15 cellular contexts compared by ENCODE assay signal in the genomic region with DNA sequence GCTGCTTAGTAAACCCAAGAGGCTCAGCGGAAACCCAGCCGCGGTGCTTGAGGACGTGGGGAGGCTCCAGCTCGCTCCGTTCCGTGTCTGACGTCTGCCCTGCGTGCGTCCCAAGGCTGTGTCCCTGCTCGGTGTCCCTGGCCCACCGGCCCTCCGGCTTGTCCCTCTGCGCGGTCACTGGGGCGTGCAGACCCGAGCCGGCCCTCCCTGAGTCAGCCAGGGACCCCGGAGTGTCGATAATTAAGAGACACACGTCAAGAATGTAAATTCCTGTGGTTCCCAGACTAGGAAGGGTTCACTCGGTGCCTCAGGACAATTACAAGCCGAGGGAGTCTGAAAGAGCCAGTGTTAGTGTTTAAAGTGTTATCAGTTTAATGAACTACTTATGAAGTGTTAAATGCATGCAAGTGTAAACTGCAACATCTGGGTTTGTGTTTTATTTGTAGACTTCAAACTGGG.
DNase-seq lines count a peak whose midpoint lies in the region; ATAC-seq and TF ChIP-seq lines count a peak whose summit lies in the region.
"Had no signal": no experiment of that assay in that cellular context is flagged by ENCODE, and none has a peak within 500 bp of the region (broad histone marks: within the 10 kb centered on the region; RNA-seq: fewer than 3 reads in every experiment).

No MANE protein-coding gene starts in this region.

- peaks cover 11% of the 10 kb centered on the region for H3K9me3 Mint-ChIP-seq in osteocyte (ENCODE audit: unreplicated experiment)
- H3K9me3 Mint-ChIP-seq in immature natural killer cell = peaks cover 0 to 16% (median 1%) of the 10 kb centered on the region in 6 donors
- H3K9me3 Mint-ChIP-seq: activated CD4-positive, alpha-beta T cell treated with anti-CD3 and anti-CD28 coated beads, Interleukin-2, amount 10 ng/mL, durations not matched to agents 24 days and 14 days had no signal

- no peaks in the 10 kb centered on the region for H3K36me3 Mint-ChIP-seq in osteocyte (ENCODE audit: unreplicated experiment)
- H3K36me3 Mint-ChIP-seq in immature natural killer cell = peaks cover 0 to 3% (median 0%) of the 10 kb centered on the region in 3 donors

- H3K36me3 ChIP-seq in GM23248 (ENCODE audit: low read depth) = no peaks in the 10 kb centered on the region

- peaks cover 24% of the 10 kb centered on the region for H3K27me3 ChIP-seq in GM23248 (replicated peaks; ENCODE audit: insufficient read depth)

- H3K9me2 ChIP-seq in GM23248 (ENCODE audit: insufficient read depth) = no peaks in the 10 kb centered on the region
- H3K9me2 ChIP-seq: SK-N-SH had no signal

- intact Hi-C loops in left ventricle myocardium superior (cut with micrococcal nuclease) = no loop called here

- H3K27ac Mint-ChIP-seq in osteocyte (ENCODE audit: unreplicated experiment) (peak overlapping the region; percentile 60), immature natural killer cell (no peak overlapping the region)
- H3K27ac Mint-ChIP-seq: activated CD4-positive, alpha-beta T cell treated with anti-CD3 and anti-CD28 coated beads, Interleukin-2, amount 10 ng/mL, durations not matched to agents 24 days and 14 days had no signal

- 24 to 25% methylated on average over 22 to 23 of the region's 23 CpGs for WGBS in GM23248 (ENCODE audit: low coverage in 1 of 2, low lambda C conversion rate in 2 of 2, missing lambda C conversion rate in 2 of 2), 2 experiments

- no peaks in the 10 kb centered on the region for H4K20me1 ChIP-seq in GM23248 (ENCODE audit: insufficient read depth)

- no peak overlapping the region for H3K27ac ChIP-seq in GM23248
- H3K27ac ChIP-seq: KMS-11 had no signal

- 0 out of 2 replicates have a peak overlapping the region, but pooled peaks have one; percentile 87 for H2AFZ ChIP-seq in GM23248

- H3K27me3 Mint-ChIP-seq in osteocyte (ENCODE audit: unreplicated experiment) = peaks cover 7% of the 10 kb centered on the region
- H3K27me3 Mint-ChIP-seq in immature natural killer cell (ENCODE audit: low read depth in 3 of 3) = peaks cover 10 to 26% (median 15%) of the 10 kb centered on the region in 3 donors

- no peak for TF ChIP-seq CTCF in osteocyte (IDR thresholded peaks at IDR 0.05)

- no peaks in the 10 kb centered on the region for H3K79me2 ChIP-seq in GM23248 (ENCODE audit: insufficient read depth)

- H3K4me2 ChIP-seq in GM23248 (ENCODE audit: unreplicated experiment) = peak overlapping the region; percentile 95
- H3K4me2 ChIP-seq: KMS-11, SK-N-SH had no signal

- peak overlapping the region; percentile 37; the same call in 1 of the 2 replicates for H3K4me3 ChIP-seq in GM23248
- H3K4me3 ChIP-seq: lung had no signal

- in situ Hi-C loops in GM23248 (cut with MboI) = loop anchor here (10.0 kb wide), 1 partner anchor 935 kb away; no protein-coding TSS in a partner anchor

- peak; percentile 40 for DNase-seq in GM23248
- DNase-seq in amniotic stem cell (lab: John Stamatoyannopoulos, UW) = peak; percentile 1
- DNase-seq in left ventricle myocardium superior = peak; percentile 40
- DNase-seq in osteocyte (ENCODE audit: extremely low spot score, unreplicated experiment) = no peak
- no peak for DNase-seq in immature natural killer cell
- DNase-seq in LoVo (ENCODE audit: low spot score) = no peak
- DNase-seq in NCI-H1105 treated with DMSO at 0.1 percent for 48 hours (lab: John Stamatoyannopoulos, UW) = no peak
- DNase-seq: activated CD4-positive, alpha-beta T cell treated with anti-CD3 and anti-CD28 coated beads, Interleukin-2, amount 10 ng/mL, durations not matched to agents 24 days and 14 days; activated naive CD4-positive, alpha-beta T cell treated with Interleukin-2 at 50 U/mL for 16 hours; NCI-H2227 treated with DMSO at 0.1 percent for 48 hours; SK-N-SH; stimulated activated CD4-positive, alpha-beta T cell treated with anti-CD3 and anti-CD28 coated beads, Interleukin-12 subunit alpha, Interleukin-12 subunit beta, amount 100 ng/mL, for 4 hours had no signal

- H3F3A ChIP-seq in GM23248 (ENCODE audit: insufficient read depth) = no peaks in the 10 kb centered on the region

- H3K4me3 Mint-ChIP-seq in osteocyte (ENCODE audit: unreplicated experiment) (peak overlapping the region; percentile 65), immature natural killer cell (peak overlapping the region in 1 of 5 donors; percentile 16)

- H3K9ac ChIP-seq in GM23248 = no peak overlapping the region
- H3K9ac ChIP-seq: KMS-11, SK-N-SH had no signal

- H3K9me3 ChIP-seq in GM23248 (ENCODE audit: low read depth) = no peaks in the 10 kb centered on the region
- H3K9me3 ChIP-seq: SK-N-SH had no signal

- H3K4me1 Mint-ChIP-seq in osteocyte (ENCODE audit: unreplicated experiment) (peaks cover 12% of the 10 kb centered on the region), immature natural killer cell (peaks cover 0 to 6% of the 10 kb centered on the region in 2 donors)

- no peaks in the 10 kb centered on the region for H3K4me1 ChIP-seq in GM23248 (ENCODE audit: insufficient read depth)

- ATAC-seq in left ventricle myocardium superior = peak; percentile 55
- ATAC-seq in SK-N-SH treated with all-trans-retinoic acid at 6 μM for 48 hours = no peak

TF ChIP-seq in SK-N-SH treated with all-trans-retinoic acid at 6 μM for 48 hours, 23 proteins besides CTCF, POLR2A, EP300 and RAD21:
- TF ChIP-seq BACH2 (CRISPR knock-in tag; IDR thresholded peaks at IDR 0.05; ENCODE audit: borderline replicate concordance) = no peak
- TF ChIP-seq, protein P1, sequence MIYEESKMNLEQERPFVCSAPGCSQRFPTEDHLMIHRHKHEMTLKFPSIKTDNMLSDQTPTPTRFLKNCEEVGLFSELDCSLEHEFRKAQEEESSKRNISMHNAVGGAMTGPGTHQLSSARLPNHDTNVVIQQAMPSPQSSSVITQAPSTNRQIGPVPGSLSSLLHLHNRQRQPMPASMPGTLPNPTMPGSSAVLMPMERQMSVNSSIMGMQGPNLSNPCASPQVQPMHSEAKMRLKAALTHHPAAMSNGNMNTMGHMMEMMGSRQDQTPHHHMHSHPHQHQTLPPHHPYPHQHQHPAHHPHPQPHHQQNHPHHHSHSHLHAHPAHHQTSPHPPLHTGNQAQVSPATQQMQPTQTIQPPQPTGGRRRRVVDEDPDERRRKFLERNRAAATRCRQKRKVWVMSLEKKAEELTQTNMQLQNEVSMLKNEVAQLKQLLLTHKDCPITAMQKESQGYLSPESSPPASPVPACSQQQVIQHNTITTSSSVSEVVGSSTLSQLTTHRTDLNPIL (CRISPR knock-in tag; IDR thresholded peaks at IDR 0.05; ENCODE audit: low read depth) = no peak
- no peak for TF ChIP-seq OSR1 (CRISPR knock-in tag; IDR thresholded peaks at IDR 0.05)
- no peak for TF ChIP-seq GLIS3 (CRISPR knock-in tag; IDR thresholded peaks at IDR 0.05)
- no peak for TF ChIP-seq ZNF70 (CRISPR knock-in tag; IDR thresholded peaks at IDR 0.05)
- TF ChIP-seq, protein P2, sequence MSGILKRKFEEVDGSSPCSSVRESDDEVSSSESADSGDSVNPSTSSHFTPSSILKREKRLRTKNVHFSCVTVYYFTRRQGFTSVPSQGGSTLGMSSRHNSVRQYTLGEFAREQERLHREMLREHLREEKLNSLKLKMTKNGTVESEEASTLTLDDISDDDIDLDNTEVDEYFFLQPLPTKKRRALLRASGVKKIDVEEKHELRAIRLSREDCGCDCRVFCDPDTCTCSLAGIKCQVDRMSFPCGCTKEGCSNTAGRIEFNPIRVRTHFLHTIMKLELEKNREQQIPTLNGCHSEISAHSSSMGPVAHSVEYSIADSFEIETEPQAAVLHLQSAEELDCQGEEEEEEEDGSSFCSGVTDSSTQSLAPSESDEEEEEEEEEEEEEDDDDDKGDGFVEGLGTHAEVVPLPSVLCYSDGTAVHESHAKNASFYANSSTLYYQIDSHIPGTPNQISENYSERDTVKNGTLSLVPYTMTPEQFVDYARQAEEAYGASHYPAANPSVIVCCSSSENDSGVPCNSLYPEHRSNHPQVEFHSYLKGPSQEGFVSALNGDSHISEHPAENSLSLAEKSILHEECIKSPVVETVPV (CRISPR knock-in tag; IDR thresholded peaks at IDR 0.05) = no peak
- no peak for TF ChIP-seq ZNF8 (CRISPR knock-in tag; IDR thresholded peaks at IDR 0.05)

Comparison
In these comparisons a context has a peak if more than half of its experiments do, and no peak if none do; other contexts are left out.
1. DNase-seq: peak in GM23248 (single experiment), amniotic stem cell (single experiment) and left ventricle myocardium superior (single experiment); none in osteocyte (single experiment), immature natural killer cell (0 of 3), LoVo (single experiment) and NCI-H1105 treated with DMSO at 0.1 percent for 48 hours (single experiment).